ENCODE assay signal across 11 cellular contexts in the genomic region with DNA sequence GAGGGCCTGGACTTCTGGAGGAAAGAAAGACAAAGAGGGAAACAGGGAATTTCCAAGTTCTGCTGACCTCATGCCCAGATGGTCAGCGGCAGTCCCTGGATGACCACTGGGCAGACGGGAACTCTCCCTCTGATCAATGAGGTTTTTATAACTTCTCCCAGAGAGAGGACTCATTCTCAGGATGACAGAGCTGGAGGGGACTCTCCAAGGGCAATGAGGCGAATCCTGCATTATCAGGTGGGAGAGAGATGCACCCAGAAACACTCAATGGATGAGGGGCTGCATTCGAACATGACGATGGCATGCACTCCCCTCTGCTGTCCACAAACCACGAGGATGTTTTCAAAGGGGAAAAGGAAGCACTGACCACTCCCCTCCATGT. TPM values are rescaled to one million over a fixed set of nuclear protein-coding genes. Genes with fewer than 3 reads are reported as not detected.
DNase-seq lines count a peak whose midpoint lies in the region; ATAC-seq and TF ChIP-seq lines count a peak whose summit lies in the region.
"Had no signal": no experiment of that assay in that cellular context is flagged by ENCODE, and none has a peak within 500 bp of the region (broad histone marks: within the 10 kb centered on the region; RNA-seq: fewer than 3 reads in every experiment).

No MANE protein-coding gene starts in this region.

- H3K9ac ChIP-seq in DND-41 (ENCODE audit: low read depth, low read length), result no peak overlapping the region

- H2AFZ ChIP-seq in DND-41 (ENCODE audit: low read depth, low read length) (no peak overlapping the region), GM23338 (no peak overlapping the region)

- no peaks in the 10 kb centered on the region for H3K27me3 ChIP-seq in DND-41 (ENCODE audit: insufficient read depth, low read length, poor library complexity)
- H3K27me3 ChIP-seq in GM23338 (ENCODE audit: insufficient read depth), result no peaks in the 10 kb centered on the region
- H3K27me3 ChIP-seq: ovary, tibial nerve had no signal

- H3K79me2 ChIP-seq in DND-41 (ENCODE audit: insufficient read depth, low read length) (peaks cover 93% of the 10 kb centered on the region), GM23338 (replicated peaks; ENCODE audit: insufficient read depth) (peaks cover 7% of the 10 kb centered on the region; the same call in 1 of the 2 replicates)

- no peaks in the 10 kb centered on the region for H3K9me2 ChIP-seq in GM23338 (ENCODE audit: insufficient read depth)

- no peak for DNase-seq in DND-41
- no peak for DNase-seq in GM23338 (ENCODE audit: low spot score)
- DNase-seq in activated T-helper 1 cell treated with anti-CD3 and anti-CD28 coated beads, Interleukin-12 subunit alpha, Interleukin-12 subunit beta, Interleukin-2, Interleukin-4 antibody, amounts not matched to agents 30 ng/mL and 10 ng/mL and 1 ng/mL, durations not matched to agents 14 hours and 24 hours and 36 hours (ENCODE audit: low spot score), result no peak
- no peak for DNase-seq in naive thymus-derived CD8-positive, alpha-beta T cell
- DNase-seq in NOMO-1 treated with dmso at 0.1 percent for 144 hours (lab: John Stamatoyannopoulos, UW; ENCODE audit: unreplicated experiment), result no peak
- no peak for DNase-seq in HCEC 1CT
- no peak for DNase-seq in SIG-M5 (lab: John Stamatoyannopoulos, UW)
- DNase-seq in effector CD8-positive, alpha-beta T cell (lab: John Stamatoyannopoulos, UW), result no peak

- peaks cover 8% of the 10 kb centered on the region; the same call in 2 of the 3 replicates for H3K36me3 Mint-ChIP-seq in GM23338 (ENCODE audit: low read depth)
- H3K36me3 Mint-ChIP-seq in activated T-helper 1 cell treated with anti-CD3 and anti-CD28 coated beads, Interleukin-12 subunit alpha, Interleukin-12 subunit beta, Interleukin-2, Interleukin-4 antibody, amounts not matched to agents 30 ng/mL and 10 ng/mL and 1 ng/mL, durations not matched to agents 14 hours and 24 hours and 36 hours (ENCODE audit: low read depth), result peaks cover 51% of the 10 kb centered on the region
- peaks cover 0 to 24% (median 0%) of the 10 kb centered on the region in 3 donors for H3K36me3 Mint-ChIP-seq in naive thymus-derived CD8-positive, alpha-beta T cell

- H3K4me1 Mint-ChIP-seq in GM23338, result peaks cover 15% of the 10 kb centered on the region
- H3K4me1 Mint-ChIP-seq in activated T-helper 1 cell treated with anti-CD3 and anti-CD28 coated beads, Interleukin-12 subunit alpha, Interleukin-12 subunit beta, Interleukin-2, Interleukin-4 antibody, amounts not matched to agents 30 ng/mL and 10 ng/mL and 1 ng/mL, durations not matched to agents 14 hours and 24 hours and 36 hours (ENCODE audit: low read depth), result peaks cover 90% of the 10 kb centered on the region
- H3K4me1 Mint-ChIP-seq in naive thymus-derived CD8-positive, alpha-beta T cell, result peaks cover 48 to 76% (median 76%) of the 10 kb centered on the region in 4 donors

- H3K4me3 ChIP-seq in DND-41 (ENCODE audit: low read depth in 1 of 2, low read length in 2 of 2), result no peak overlapping the region
- H3K4me3 ChIP-seq in GM23338, result no peak overlapping the region
- H3K4me3 ChIP-seq: ovary, tibial nerve had no signal

- no peaks in the 10 kb centered on the region for H3F3A ChIP-seq in GM23338 (replicated peaks; ENCODE audit: low read depth)

- POLR2A ChIA-PET in naive thymus-derived CD8-positive, alpha-beta T cell (lab: Charles Lee), result no interaction called here

- H4K20me1 ChIP-seq in DND-41 (ENCODE audit: insufficient read depth, low read length) (peaks cover 63% of the 10 kb centered on the region), GM23338 (replicated peaks; ENCODE audit: insufficient read depth) (peaks cover 3% of the 10 kb centered on the region; the same call in 1 of the 2 replicates)

- H3K9me3 ChIP-seq in DND-41 (ENCODE audit: insufficient read depth, low read length, severe bottlenecking), result no peaks in the 10 kb centered on the region
- H3K9me3 ChIP-seq: ovary, tibial nerve had no signal

- H3K36me3 ChIP-seq in DND-41 (ENCODE audit: insufficient read depth, low read length) (peaks cover 38% of the 10 kb centered on the region), GM23338 (ENCODE audit: insufficient read depth) (no peaks in the 10 kb centered on the region)
- H3K36me3 ChIP-seq: ovary had no signal

- intact Hi-C loops in activated T-helper 1 cell treated with anti-CD3 and anti-CD28 coated beads, Interleukin-12 subunit alpha, Interleukin-12 subunit beta, Interleukin-2, Interleukin-4 antibody, amounts not matched to agents 30 ng/mL and 10 ng/mL and 1 ng/mL, durations not matched to agents 14 hours and 24 hours and 36 hours (cut with micrococcal nuclease), result loop anchor here (2.0 kb wide), 2 partner anchors 15 to 31 kb away; no protein-coding TSS in a partner anchor

- H3K27ac ChIP-seq in DND-41 (ENCODE audit: low read length) (peak overlapping the region; percentile 49), GM23338 (ENCODE audit: low read depth) (no peak overlapping the region)

- no peak overlapping the region for H3K4me3 Mint-ChIP-seq in GM23338
- peak overlapping the region; percentile 49 for H3K4me3 Mint-ChIP-seq in activated T-helper 1 cell treated with anti-CD3 and anti-CD28 coated beads, Interleukin-12 subunit alpha, Interleukin-12 subunit beta, Interleukin-2, Interleukin-4 antibody, amounts not matched to agents 30 ng/mL and 10 ng/mL and 1 ng/mL, durations not matched to agents 14 hours and 24 hours and 36 hours
- peak overlapping the region in 6 of 10 donors; percentile 12 to 48 (median 18) for H3K4me3 Mint-ChIP-seq in naive thymus-derived CD8-positive, alpha-beta T cell

- TF ChIP-seq CTCF in DND-41 (IDR thresholded peaks at IDR 0.05; ENCODE audit: borderline replicate concordance, extremely low read depth, low read length, poor library complexity, severe bottlenecking) (no peak), GM23338 (conservative IDR thresholded peaks at IDR 0.05; ENCODE audit: low read depth in 2 of 2) (no peak)

- peak overlapping the region; percentile 57; the same call in 1 of the 2 replicates for H3K27ac Mint-ChIP-seq in GM23338
- H3K27ac Mint-ChIP-seq in activated T-helper 1 cell treated with anti-CD3 and anti-CD28 coated beads, Interleukin-12 subunit alpha, Interleukin-12 subunit beta, Interleukin-2, Interleukin-4 antibody, amounts not matched to agents 30 ng/mL and 10 ng/mL and 1 ng/mL, durations not matched to agents 14 hours and 24 hours and 36 hours, result peak overlapping the region; percentile 88
- H3K27ac Mint-ChIP-seq in naive thymus-derived CD8-positive, alpha-beta T cell, result peak overlapping the region in 9 of 10 donors; percentile 14 to 80 (median 72)

- no peak overlapping the region for H3K4me2 ChIP-seq in DND-41 (ENCODE audit: insufficient read depth, low read length)
- no peak overlapping the region for H3K4me2 ChIP-seq in GM23338

- no peaks in the 10 kb centered on the region for H3K9me3 Mint-ChIP-seq in GM23338
- H3K9me3 Mint-ChIP-seq in activated T-helper 1 cell treated with anti-CD3 and anti-CD28 coated beads, Interleukin-12 subunit alpha, Interleukin-12 subunit beta, Interleukin-2, Interleukin-4 antibody, amounts not matched to agents 30 ng/mL and 10 ng/mL and 1 ng/mL, durations not matched to agents 14 hours and 24 hours and 36 hours, result no peaks in the 10 kb centered on the region
- no peaks in the 10 kb centered on the region for H3K9me3 Mint-ChIP-seq in naive thymus-derived CD8-positive, alpha-beta T cell

- H3K4me1 ChIP-seq in DND-41 (ENCODE audit: insufficient read depth, low read length) (no peaks in the 10 kb centered on the region), GM23338 (ENCODE audit: insufficient read depth) (no peaks in the 10 kb centered on the region)

- ATAC-seq in DND-41 (ENCODE audit: insufficient read depth, low read depth), result no peak
- ATAC-seq in GM23338, result no peak
- no peak for ATAC-seq in naive thymus-derived CD8-positive, alpha-beta T cell
- ATAC-seq: esophagus mucosa had no signal

- peaks cover 6% of the 10 kb centered on the region for H3K27me3 Mint-ChIP-seq in GM23338 (ENCODE audit: insufficient read depth, low read depth, poor library complexity)
- H3K27me3 Mint-ChIP-seq in activated T-helper 1 cell treated with anti-CD3 and anti-CD28 coated beads, Interleukin-12 subunit alpha, Interleukin-12 subunit beta, Interleukin-2, Interleukin-4 antibody, amounts not matched to agents 30 ng/mL and 10 ng/mL and 1 ng/mL, durations not matched to agents 14 hours and 24 hours and 36 hours (ENCODE audit: insufficient read depth), result no peaks in the 10 kb centered on the region
- H3K27me3 Mint-ChIP-seq in naive thymus-derived CD8-positive, alpha-beta T cell, result no peaks in the 10 kb centered on the region

TF ChIP-seq in GM23338, 12 proteins besides CTCF, POLR2A, EP300 and RAD21:
- no peak for TF ChIP-seq POLR2AphosphoS5 (IDR thresholded peaks at IDR 0.05; ENCODE audit: low read depth)
- TF ChIP-seq ZNF331 (CRISPR knock-in tag; IDR thresholded peaks at IDR 0.05; ENCODE audit: low read depth), result no peak
- no peak for TF ChIP-seq EZH2 (IDR thresholded peaks at IDR 0.05; ENCODE audit: low read depth, unreplicated experiment)

RNA-seq across cellular contexts. Expression of gene TNIP1, which starts 12.7 kb away (rescaled TPM):
- 29.6 and 35.8 TPM in 2 replicates for total RNA-seq in GM23338 (2014; rRNA removed; shearing (Covaris generic))
- polyA plus RNA-seq in GM23338 (2016; fragmentation: Nextera tagmentation; extraction: Ambion mirVana), result 10.3 and 12.2 TPM in 2 replicates
- total RNA-seq in activated T-helper 1 cell treated with anti-CD3 and anti-CD28 coated beads, Interleukin-12 subunit alpha, Interleukin-12 subunit beta, Interleukin-2, Interleukin-4 antibody, amounts not matched to agents 30 ng/mL and 10 ng/mL and 1 ng/mL, durations not matched to agents 14 hours and 24 hours and 36 hours, result 287 and 304 TPM in 2 replicates
- total RNA-seq in naive thymus-derived CD8-positive, alpha-beta T cell, result 100 to 1,000 TPM; 138 to 140 TPM
- 10 to 100 TPM; 25.6 to 37.5 (median 29.8) TPM for polyA plus RNA-seq in naive thymus-derived CD8-positive, alpha-beta T cell

RNA-seq across cellular contexts. Expression of gene GPX3, which starts 47.8 kb away (rescaled TPM):
- 48.4 and 48.9 TPM in 2 replicates for total RNA-seq in GM23338 (2014; rRNA removed; shearing (Covaris generic))
- polyA plus RNA-seq in GM23338 (2016; fragmentation: Nextera tagmentation; extraction: Ambion mirVana), result 27.6 and 28.0 TPM in 2 replicates
- not detected in 2 replicates for total RNA-seq in activated T-helper 1 cell treated with anti-CD3 and anti-CD28 coated beads, Interleukin-12 subunit alpha, Interleukin-12 subunit beta, Interleukin-2, Interleukin-4 antibody, amounts not matched to agents 30 ng/mL and 10 ng/mL and 1 ng/mL, durations not matched to agents 14 hours and 24 hours and 36 hours
- not detected for total RNA-seq in naive thymus-derived CD8-positive, alpha-beta T cell
- 1 to 10 TPM in 1 of 3 donors, under 1 TPM in 1, not detected in 1; 0.35 to 1.9 TPM for polyA plus RNA-seq in naive thymus-derived CD8-positive, alpha-beta T cell

Comparison
In these comparisons a context has a peak if more than half of its experiments do, and no peak if none do; other contexts are left out.
1. RNA of gene GPX3, which starts 47.8 kb away (total RNA-seq): 48.4 to 48.9 TPM in GM23338; not detected in activated T-helper 1 cell treated with anti-CD3 and anti-CD28 coated beads, Interleukin-12 subunit alpha, Interleukin-12 subunit beta, Interleukin-2, Interleukin-4 antibody, amounts not matched to agents 30 ng/mL and 10 ng/mL and 1 ng/mL, durations not matched to agents 14 hours and 24 hours and 36 hours and not detected in naive thymus-derived CD8-positive, alpha-beta T cell; every median in the first group is over 10 times any median in the second.
2. Peak in every context shown above with its lines, with median percentiles within 50 percentile points of each other: H3K27ac Mint-ChIP-seq.